In the genomic region with DNA sequence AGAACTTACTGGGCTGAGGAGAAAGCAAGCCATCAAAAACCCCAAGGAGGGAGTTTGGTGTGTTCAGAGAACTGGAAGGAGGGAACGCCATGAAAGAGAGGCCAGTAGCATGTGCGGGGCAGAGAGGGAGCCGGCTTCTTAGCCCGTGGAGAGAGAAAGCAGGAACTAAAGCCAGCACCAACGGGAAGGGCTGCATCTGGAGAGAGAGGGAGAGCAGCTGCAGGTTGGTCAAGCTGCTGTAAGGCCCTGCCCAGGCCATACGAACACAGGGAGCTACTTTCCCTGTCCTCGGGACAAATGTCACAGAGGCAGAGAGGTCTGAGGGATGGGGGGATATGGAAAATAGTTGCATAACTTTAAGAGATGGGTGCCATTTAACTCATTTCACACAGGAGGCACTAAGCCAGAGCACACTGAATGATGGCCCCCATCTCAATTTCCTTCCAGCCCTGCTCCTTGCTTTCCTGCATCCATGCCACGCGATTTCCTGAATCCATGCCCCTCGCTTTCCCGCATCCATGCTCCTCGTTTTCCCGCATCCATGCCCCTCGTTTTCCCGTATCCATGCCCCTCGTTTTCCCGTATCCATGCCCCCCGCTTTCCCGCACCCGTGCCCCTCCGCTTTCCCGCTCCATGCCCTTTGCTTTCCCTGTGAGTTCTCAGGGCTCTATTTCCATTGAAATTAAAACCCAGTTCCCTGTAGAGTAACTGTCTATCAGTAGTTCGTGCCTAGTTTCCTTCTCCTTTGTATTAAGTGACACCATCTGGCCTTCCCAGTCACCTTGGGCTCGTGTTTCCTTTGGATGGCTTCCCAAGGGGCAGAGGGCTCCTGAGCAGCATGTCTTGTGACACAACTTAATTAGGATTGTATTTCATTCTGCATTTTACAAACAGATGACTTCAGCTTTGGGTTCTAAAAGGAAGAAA, we compare ENCODE assay signal across 16 cellular contexts. TPM values are rescaled to one million over a fixed set of nuclear protein-coding genes. Genes with fewer than 3 reads are reported as not detected.
DNase-seq lines count a peak whose midpoint lies in the region; ATAC-seq and TF ChIP-seq lines count a peak whose summit lies in the region.
"Had no signal": no experiment of that assay in that cellular context is flagged by ENCODE, and none has a peak within 500 bp of the region (broad histone marks: within the 10 kb centered on the region; RNA-seq: fewer than 3 reads in every experiment).

No MANE protein-coding gene starts in this region.

- peaks cover 5% of the 10 kb centered on the region for H3K36me3 ChIP-seq in endodermal cell (ENCODE audit: control insufficient read depth, insufficient read depth, low read length)
- H3K36me3 ChIP-seq: WERI-Rb-1 had no signal

- no peaks in the 10 kb centered on the region for H3K9me3 ChIP-seq in endodermal cell (ENCODE audit: control insufficient read depth, low read length)
- H3K9me3 ChIP-seq: testis had no signal

- H3K27ac ChIP-seq in endodermal cell (ENCODE audit: low read depth, low read length) = peak overlapping the region; percentile 69
- H3K27ac ChIP-seq: testis, WERI-Rb-1 had no signal

- 93 to 94% methylated on average over 21 to 24 of the region's 24 CpGs for WGBS in endodermal cell (ENCODE audit: insufficient coverage in 1 of 2, insufficient read length in 1 of 2), 2 experiments

- no peak for ATAC-seq in GM21528 (IDR thresholded peaks at IDR 0.05; ENCODE audit: low FRiP score, unreplicated experiment)
- no peak for ATAC-seq in HG02571 (IDR thresholded peaks at IDR 0.05; ENCODE audit: unreplicated experiment)
- ATAC-seq: activated CD8-positive, alpha-beta memory T cell treated with anti-CD3 and anti-CD28 coated beads, Interleukin-2, amount 10 ng/mL, durations not matched to agents 7 days and 5 days had no signal

- H3K27me3 Mint-ChIP-seq in endodermal cell (ENCODE audit: insufficient read depth) (no peaks in the 10 kb centered on the region), osteocyte (ENCODE audit: unreplicated experiment) (no peaks in the 10 kb centered on the region)
- no peaks in the 10 kb centered on the region for H3K27me3 Mint-ChIP-seq in activated T-helper 2 cell treated with anti-CD3 and anti-CD28 coated beads, Interferon-gamma antibody, Interleukin-2, Interleukin-4, amounts not matched to agents 10 μg/mL and 5 μg/mL and 100 μg/mL, durations not matched to agents 14 hours and 24 hours and 36 hours (ENCODE audit: low read depth)
- H3K27me3 Mint-ChIP-seq: activated CD8-positive, alpha-beta memory T cell treated with anti-CD3 and anti-CD28 coated beads, Interleukin-2, amount 10 ng/mL, durations not matched to agents 7 days and 5 days; activated naive CD4-positive, alpha-beta T cell treated with anti-CD3 and anti-CD28 coated beads, Interleukin-2, amount 10 ng/mL, durations not matched to agents 7 days and 5 days; B cell; progenitor cell of endocrine pancreas had no signal

- intact Hi-C loops in activated T-helper 2 cell treated with anti-CD3 and anti-CD28 coated beads, Interferon-gamma antibody, Interleukin-2, Interleukin-4, amounts not matched to agents 10 μg/mL and 5 μg/mL and 100 μg/mL, durations not matched to agents 14 hours and 24 hours and 36 hours (cut with micrococcal nuclease) = no loop called here

- H3K9ac ChIP-seq in endodermal cell (ENCODE audit: extremely low read depth, low read length, poor library complexity, severe bottlenecking) = no peak overlapping the region

- H3K27ac Mint-ChIP-seq in endodermal cell = peak overlapping the region; percentile 31
- H3K27ac Mint-ChIP-seq in osteocyte (ENCODE audit: unreplicated experiment) = peak overlapping the region; percentile 53
- H3K27ac Mint-ChIP-seq in activated T-helper 2 cell treated with anti-CD3 and anti-CD28 coated beads, Interferon-gamma antibody, Interleukin-2, Interleukin-4, amounts not matched to agents 10 μg/mL and 5 μg/mL and 100 μg/mL, durations not matched to agents 14 hours and 24 hours and 36 hours = no peak overlapping the region
- H3K27ac Mint-ChIP-seq: activated CD8-positive, alpha-beta memory T cell treated with anti-CD3 and anti-CD28 coated beads, Interleukin-2, amount 10 ng/mL, durations not matched to agents 7 days and 5 days; activated naive CD4-positive, alpha-beta T cell treated with anti-CD3 and anti-CD28 coated beads, Interleukin-2, amount 10 ng/mL, durations not matched to agents 7 days and 5 days; B cell; progenitor cell of endocrine pancreas had no signal

- H3K9me3 Mint-ChIP-seq in endodermal cell (no peaks in the 10 kb centered on the region), osteocyte (ENCODE audit: unreplicated experiment) (no peaks in the 10 kb centered on the region)
- no peaks in the 10 kb centered on the region for H3K9me3 Mint-ChIP-seq in activated T-helper 2 cell treated with anti-CD3 and anti-CD28 coated beads, Interferon-gamma antibody, Interleukin-2, Interleukin-4, amounts not matched to agents 10 μg/mL and 5 μg/mL and 100 μg/mL, durations not matched to agents 14 hours and 24 hours and 36 hours
- H3K9me3 Mint-ChIP-seq: activated naive CD4-positive, alpha-beta T cell treated with anti-CD3 and anti-CD28 coated beads, Interleukin-2, amount 10 ng/mL, durations not matched to agents 7 days and 5 days had no signal

- TF ChIP-seq CTCF in endodermal cell (conservative IDR thresholded peaks at IDR 0.05) (no peak), osteocyte (IDR thresholded peaks at IDR 0.05) (no peak)

- no peaks in the 10 kb centered on the region for H3K27me3 ChIP-seq in endodermal cell (ENCODE audit: control insufficient read depth, insufficient read depth, low read length, poor library complexity, severe bottlenecking)
- H3K27me3 ChIP-seq: testis had no signal

- H3K4me1 ChIP-seq in endodermal cell (ENCODE audit: control insufficient read depth, insufficient read depth, low read length) = peaks cover 14% of the 10 kb centered on the region

- peaks cover 38% of the 10 kb centered on the region for H3K4me1 Mint-ChIP-seq in endodermal cell
- H3K4me1 Mint-ChIP-seq in osteocyte (ENCODE audit: unreplicated experiment) = peaks cover 50% of the 10 kb centered on the region
- peaks cover 19% of the 10 kb centered on the region for H3K4me1 Mint-ChIP-seq in activated T-helper 2 cell treated with anti-CD3 and anti-CD28 coated beads, Interferon-gamma antibody, Interleukin-2, Interleukin-4, amounts not matched to agents 10 μg/mL and 5 μg/mL and 100 μg/mL, durations not matched to agents 14 hours and 24 hours and 36 hours (ENCODE audit: low read depth)

- no peak overlapping the region for H3K4me3 ChIP-seq in endodermal cell (ENCODE audit: low read length)
- H3K4me3 ChIP-seq: testis had no signal

- DNase-seq in DMS 273 treated with DMSO at 0.1 percent for 48 hours (lab: John Stamatoyannopoulos, UW) (peak; percentile 60), NCI-H524 (lab: John Stamatoyannopoulos, UW) (peak; percentile 90 to 95), endodermal cell (peak; percentile 58), osteocyte (ENCODE audit: extremely low spot score, unreplicated experiment) (no peak)
- DNase-seq in activated T-helper 2 cell treated with anti-CD3 and anti-CD28 coated beads, Interferon-gamma antibody, Interleukin-2, Interleukin-4, amounts not matched to agents 10 μg/mL and 5 μg/mL and 100 μg/mL, durations not matched to agents 14 hours and 24 hours and 36 hours (ENCODE audit: low spot score) = no peak
- DNase-seq: activated CD8-positive, alpha-beta memory T cell treated with anti-CD3 and anti-CD28 coated beads, Interleukin-2, amount 10 ng/mL, durations not matched to agents 7 days and 5 days; activated naive CD4-positive, alpha-beta T cell treated with anti-CD3 and anti-CD28 coated beads, Interleukin-2, amount 10 ng/mL, durations not matched to agents 7 days and 5 days; islet precursor cell; NCI-H345; OCI-M1; testis; WERI-Rb-1 had no signal

- H3K4me3 Mint-ChIP-seq in endodermal cell (no peak overlapping the region), osteocyte (ENCODE audit: unreplicated experiment) (no peak overlapping the region)
- no peak overlapping the region for H3K4me3 Mint-ChIP-seq in activated T-helper 2 cell treated with anti-CD3 and anti-CD28 coated beads, Interferon-gamma antibody, Interleukin-2, Interleukin-4, amounts not matched to agents 10 μg/mL and 5 μg/mL and 100 μg/mL, durations not matched to agents 14 hours and 24 hours and 36 hours (ENCODE audit: low read depth)
- H3K4me3 Mint-ChIP-seq: activated CD8-positive, alpha-beta memory T cell treated with anti-CD3 and anti-CD28 coated beads, Interleukin-2, amount 10 ng/mL, durations not matched to agents 7 days and 5 days; activated naive CD4-positive, alpha-beta T cell treated with anti-CD3 and anti-CD28 coated beads, Interleukin-2, amount 10 ng/mL, durations not matched to agents 7 days and 5 days; B cell had no signal

- H3K36me3 Mint-ChIP-seq in endodermal cell (ENCODE audit: low read depth) (peaks cover 11% of the 10 kb centered on the region), osteocyte (ENCODE audit: unreplicated experiment) (peaks cover 12% of the 10 kb centered on the region)
- peaks cover 27% of the 10 kb centered on the region for H3K36me3 Mint-ChIP-seq in activated T-helper 2 cell treated with anti-CD3 and anti-CD28 coated beads, Interferon-gamma antibody, Interleukin-2, Interleukin-4, amounts not matched to agents 10 μg/mL and 5 μg/mL and 100 μg/mL, durations not matched to agents 14 hours and 24 hours and 36 hours (ENCODE audit: low read depth)

RNA-seq across cellular contexts. Expression of a gene that starts 31.5 kb away (rescaled TPM):
- total RNA-seq in endodermal cell (1,000 to 10,000 TPM; 2,192 to 2,586 TPM), osteocyte (3,315 and 3,393 TPM in 2 replicates)
- polyA plus RNA-seq in endodermal cell (2013, experiment 1 of 2) = 1,898 TPM
- 1,873 TPM for polyA plus RNA-seq in endodermal cell (2013, experiment 2 of 2)
- 2,606 and 2,653 TPM in 2 replicates for total RNA-seq in activated T-helper 2 cell treated with anti-CD3 and anti-CD28 coated beads, Interferon-gamma antibody, Interleukin-2, Interleukin-4, amounts not matched to agents 10 μg/mL and 5 μg/mL and 100 μg/mL, durations not matched to agents 14 hours and 24 hours and 36 hours

RNA-seq across cellular contexts. Expression of a gene that starts 45.7 kb away (rescaled TPM):
- 10 to 100 TPM in 1 of 2 donors, 1 to 10 TPM in 1; 9.9 to 12.4 TPM for total RNA-seq in endodermal cell
- 7.4 TPM for polyA plus RNA-seq in endodermal cell (2013, experiment 1 of 2)
- polyA plus RNA-seq in endodermal cell (2013, experiment 2 of 2) = 6.5 TPM
- total RNA-seq in osteocyte = 8.9 and 12.0 TPM in 2 replicates
- 12.2 and 13.6 TPM in 2 replicates for total RNA-seq in activated T-helper 2 cell treated with anti-CD3 and anti-CD28 coated beads, Interferon-gamma antibody, Interleukin-2, Interleukin-4, amounts not matched to agents 10 μg/mL and 5 μg/mL and 100 μg/mL, durations not matched to agents 14 hours and 24 hours and 36 hours

Comparison
In these comparisons a context has a peak if more than half of its experiments do, and no peak if none do; other contexts are left out.
1. DNase-seq: peak in DMS 273 treated with DMSO at 0.1 percent for 48 hours (single experiment), NCI-H524 (2 of 2) and endodermal cell (single experiment); none in osteocyte (single experiment) and activated T-helper 2 cell treated with anti-CD3 and anti-CD28 coated beads, Interferon-gamma antibody, Interleukin-2, Interleukin-4, amounts not matched to agents 10 μg/mL and 5 μg/mL and 100 μg/mL, durations not matched to agents 14 hours and 24 hours and 36 hours (single experiment).